15 cellular contexts compared by ENCODE assay signal in the genomic region with DNA sequence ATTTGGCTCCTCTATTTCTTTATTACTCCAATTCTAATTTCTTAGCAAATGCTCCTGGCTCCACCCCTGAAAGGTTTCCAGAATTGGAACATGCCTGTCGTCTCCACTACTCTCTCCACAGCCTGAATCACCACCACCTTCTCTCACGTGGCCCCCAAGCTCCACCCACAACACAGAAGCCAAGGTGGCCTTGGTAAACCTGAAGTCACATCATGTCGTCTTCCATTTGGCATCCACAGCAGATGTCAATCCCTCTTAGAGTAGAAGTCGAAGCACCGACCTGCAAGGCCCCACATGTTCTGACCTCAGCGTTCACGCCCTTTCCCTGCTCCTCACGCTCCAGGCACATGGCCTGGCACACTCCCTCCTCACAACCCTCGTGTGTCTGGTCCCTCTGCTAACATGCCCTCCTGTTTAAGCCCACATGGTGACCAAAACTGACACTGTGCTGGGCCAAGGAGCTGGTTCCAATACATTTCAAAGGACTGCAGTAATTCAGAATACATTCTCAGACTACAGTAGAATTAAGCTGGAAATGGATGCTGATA.
"Had no signal": no experiment of that assay in that cellular context is flagged by ENCODE, and none has a peak within 500 bp of the region (broad histone marks: within the 10 kb centered on the region; RNA-seq: fewer than 3 reads in every experiment).

No MANE protein-coding gene starts in this region.

- H2AFZ ChIP-seq: hepatocyte had no signal

- H3K79me2 ChIP-seq: hepatocyte had no signal

- H3K36me3 ChIP-seq: ovary, right atrium auricular region had no signal

- ATAC-seq: left lobe of liver, natural killer cell had no signal

- H3K27me3 ChIP-seq: hepatocyte, ovary, right atrium auricular region had no signal

- H3K4me3 ChIP-seq: coronary artery, hepatocyte, ovary, right atrium auricular region, smooth muscle cell had no signal

- H3K4me2 ChIP-seq: hepatocyte, smooth muscle cell had no signal

- H3K9me3 ChIP-seq: ovary, right atrium auricular region had no signal

- H3K27ac ChIP-seq: coronary artery, hepatocyte, ovary, right atrium auricular region had no signal

- DNase-seq: effector CD4-positive, alpha-beta T cell; foreskin melanocyte; head of caudate nucleus; islet precursor cell; natural killer cell; nucleus accumbens; ovary; stimulated activated CD4-positive, alpha-beta T cell treated with anti-CD3 and anti-CD28 coated beads, Interleukin-2, amount 100 ng/mL, for 48 hours; stimulated activated naive CD4-positive, alpha-beta T cell treated with Interleukin-2 at 50 U/mL for 16 hours; trophoblast cell had no signal
